Comparison of ENCODE assay signal across 1 cellular context in the genomic region with DNA sequence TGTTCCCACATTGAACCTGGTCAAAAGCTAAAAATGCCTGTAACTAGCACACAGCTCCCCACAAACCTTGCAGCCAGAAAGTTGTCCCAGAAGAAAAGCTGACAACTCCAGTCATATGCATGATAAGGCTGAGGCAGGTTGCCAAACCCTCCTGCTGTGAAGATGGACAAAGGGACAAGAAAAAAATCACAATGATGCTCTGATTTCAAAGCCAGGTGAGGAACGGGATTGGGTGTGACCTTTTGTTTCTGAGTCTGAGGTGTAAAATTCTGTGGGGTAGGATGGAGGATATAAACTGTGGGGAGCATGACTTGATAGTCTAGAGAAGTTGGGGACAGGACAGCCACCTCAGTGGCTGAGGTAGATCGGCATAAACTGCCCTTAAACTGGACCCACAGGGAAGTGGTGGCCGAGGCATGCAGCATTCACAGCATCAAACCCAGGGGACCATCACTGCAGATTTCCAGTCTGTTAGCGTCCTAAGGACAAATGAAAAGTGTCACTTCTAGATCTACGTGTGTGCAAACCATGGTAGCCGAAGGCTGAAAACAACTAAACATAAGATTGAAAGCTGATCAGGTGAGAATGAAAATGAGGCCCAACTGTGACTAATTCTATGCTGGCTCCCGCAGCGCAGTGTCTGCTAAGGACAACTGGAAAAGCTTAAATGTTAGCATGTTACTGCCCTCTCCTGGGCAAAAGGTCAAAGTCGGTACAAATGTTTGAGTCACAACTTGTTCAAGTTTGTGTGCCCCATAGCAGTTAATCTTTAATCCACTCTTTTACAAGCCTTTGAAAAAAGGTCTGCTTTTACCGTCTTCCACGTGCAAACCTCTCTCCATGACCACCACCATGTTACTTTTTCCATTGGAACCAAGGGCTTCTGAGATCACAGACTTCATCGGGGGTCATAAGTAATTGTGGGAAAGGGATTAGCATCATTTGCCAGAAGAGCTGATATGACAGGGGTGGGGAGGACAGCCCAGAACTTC.
A peak's percentile ranks its signal among the peaks of the same experiment; 100 is the strongest.
TF ChIP-seq lines count a peak whose summit lies in the region.

No MANE protein-coding gene starts in this region.

TF ChIP-seq in neural cell, 6 proteins besides CTCF, POLR2A, EP300 and RAD21 (continued from another document):
- TF ChIP-seq, protein P1, sequence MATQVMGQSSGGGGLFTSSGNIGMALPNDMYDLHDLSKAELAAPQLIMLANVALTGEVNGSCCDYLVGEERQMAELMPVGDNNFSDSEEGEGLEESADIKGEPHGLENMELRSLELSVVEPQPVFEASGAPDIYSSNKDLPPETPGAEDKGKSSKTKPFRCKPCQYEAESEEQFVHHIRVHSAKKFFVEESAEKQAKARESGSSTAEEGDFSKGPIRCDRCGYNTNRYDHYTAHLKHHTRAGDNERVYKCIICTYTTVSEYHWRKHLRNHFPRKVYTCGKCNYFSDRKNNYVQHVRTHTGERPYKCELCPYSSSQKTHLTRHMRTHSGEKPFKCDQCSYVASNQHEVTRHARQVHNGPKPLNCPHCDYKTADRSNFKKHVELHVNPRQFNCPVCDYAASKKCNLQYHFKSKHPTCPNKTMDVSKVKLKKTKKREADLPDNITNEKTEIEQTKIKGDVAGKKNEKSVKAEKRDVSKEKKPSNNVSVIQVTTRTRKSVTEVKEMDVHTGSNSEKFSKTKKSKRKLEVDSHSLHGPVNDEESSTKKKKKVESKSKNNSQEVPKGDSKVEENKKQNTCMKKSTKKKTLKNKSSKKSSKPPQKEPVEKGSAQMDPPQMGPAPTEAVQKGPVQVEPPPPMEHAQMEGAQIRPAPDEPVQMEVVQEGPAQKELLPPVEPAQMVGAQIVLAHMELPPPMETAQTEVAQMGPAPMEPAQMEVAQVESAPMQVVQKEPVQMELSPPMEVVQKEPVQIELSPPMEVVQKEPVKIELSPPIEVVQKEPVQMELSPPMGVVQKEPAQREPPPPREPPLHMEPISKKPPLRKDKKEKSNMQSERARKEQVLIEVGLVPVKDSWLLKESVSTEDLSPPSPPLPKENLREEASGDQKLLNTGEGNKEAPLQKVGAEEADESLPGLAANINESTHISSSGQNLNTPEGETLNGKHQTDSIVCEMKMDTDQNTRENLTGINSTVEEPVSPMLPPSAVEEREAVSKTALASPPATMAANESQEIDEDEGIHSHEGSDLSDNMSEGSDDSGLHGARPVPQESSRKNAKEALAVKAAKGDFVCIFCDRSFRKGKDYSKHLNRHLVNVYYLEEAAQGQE (IDR thresholded peaks at IDR 0.05; ENCODE audit: borderline replicate concordance) = no peak
- TF ChIP-seq SMC3 (conservative IDR thresholded peaks at IDR 0.05; ENCODE audit: poor library complexity) = peak; percentile 93
- TF ChIP-seq POLR2AphosphoS5 (IDR thresholded peaks at IDR 0.05) = no peak
